In genomic region chr16:24805484-24805883, GRCh38 we compare ENCODE assay signal across 35 cellular contexts. TPM values are rescaled to one million over a fixed set of nuclear protein-coding genes. Genes with fewer than 3 reads are reported as not detected.
"Had no signal": no experiment of that assay in that cellular context is flagged by ENCODE, and none has a peak within 500 bp of the region (broad histone marks: within the 10 kb centered on the region; RNA-seq: fewer than 3 reads in every experiment).

No MANE protein-coding gene starts in this region.

- H3K9me3 Mint-ChIP-seq: activated B cell treated with CpG ODN at 0.5 μM for 24 hours; activated CD4-positive, alpha-beta memory T cell treated with anti-CD3 and anti-CD28 coated beads for 36 hours; activated CD8-positive, alpha-beta T cell treated with anti-CD3 and anti-CD28 coated beads for 36 hours; activated naive CD4-positive, alpha-beta T cell treated with anti-CD3 and anti-CD28 coated beads, Interleukin-2, amount 10 ng/mL, durations not matched to agents 7 days and 5 days; activated naive CD4-positive, alpha-beta T cell treated with anti-CD3 and anti-CD28 coated beads, Interleukin-2, amount 50 U/mL, for 72 hours; activated naive CD8-positive, alpha-beta T cell treated with anti-CD3 and anti-CD28 coated beads for 36 hours; activated T-cell treated with anti-CD3 and anti-CD28 coated beads, Interleukin-2, amount 50 U/mL, for 4 hours; activated T-helper 2 cell treated with anti-CD3 and anti-CD28 coated beads, Interferon-gamma antibody, Interleukin-2, Interleukin-4, amounts not matched to agents 10 μg/mL and 5 μg/mL and 100 μg/mL, durations not matched to agents 14 hours and 24 hours and 36 hours; T-cell; T-helper 2 cell treated with Interferon-gamma antibody and Interleukin-4, amounts not matched to agents 5 μg/mL and 100 μg/mL, for 36 hours had no signal

- H3K4me3 Mint-ChIP-seq: activated B cell treated with CpG ODN at 0.5 μM for 24 hours; activated CD4-positive, alpha-beta memory T cell treated with anti-CD3 and anti-CD28 coated beads for 36 hours; activated CD8-positive, alpha-beta T cell treated with anti-CD3 and anti-CD28 coated beads for 36 hours; activated naive CD4-positive, alpha-beta T cell treated with anti-CD3 and anti-CD28 coated beads, Interleukin-2, amount 10 ng/mL, durations not matched to agents 7 days and 5 days; activated naive CD8-positive, alpha-beta T cell treated with anti-CD3 and anti-CD28 coated beads for 36 hours; activated T-cell treated with anti-CD3 and anti-CD28 coated beads, Interleukin-2, amount 50 U/mL, for 4 hours; T-cell; T-helper 2 cell treated with Interferon-gamma antibody and Interleukin-4, amounts not matched to agents 5 μg/mL and 100 μg/mL, for 36 hours had no signal

- DNase-seq: activated B cell treated with CpG ODN at 0.5 μM for 24 hours; activated CD4-positive, alpha-beta memory T cell treated with anti-CD3 and anti-CD28 coated beads for 36 hours; activated CD4-positive, alpha-beta T cell treated with anti-CD3 and anti-CD28 coated beads for 4 hours; activated CD4-positive, alpha-beta T cell treated with anti-CD3 and anti-CD28 coated beads, Interleukin-2, amount 50 U/mL, for 1 hour; activated CD4-positive, alpha-beta T cell treated with anti-CD3 and anti-CD28 coated beads, Interleukin-2, amount 50 U/mL, for 4 hours; activated CD4-positive, CD25-positive, alpha-beta regulatory T cell treated with anti-CD3 and anti-CD28 coated beads, Interleukin-2, amount 50 U/mL, for 72 hours; activated CD8-positive, alpha-beta memory T cell treated with anti-CD3 and anti-CD28 coated beads, Interleukin-2, amount 50 U/mL, for 4 hours; activated CD8-positive, alpha-beta T cell treated with anti-CD3 and anti-CD28 coated beads for 36 hours; activated effector memory CD4-positive, alpha-beta T cell treated with Interleukin-2 at 50 U/mL for 16 hours; activated gamma-delta T cell; activated naive CD4-positive, alpha-beta T cell treated with anti-CD3 and anti-CD28 coated beads, Interleukin-2, amount 10 ng/mL, durations not matched to agents 7 days and 5 days; activated naive CD4-positive, alpha-beta T cell treated with Interleukin-2 at 50 U/mL for 16 hours; activated naive CD8-positive, alpha-beta T cell treated with anti-CD3 and anti-CD28 coated beads for 36 hours; activated T-cell treated with anti-CD3 and anti-CD28 coated beads for 4 hours; activated T-cell treated with anti-CD3 and anti-CD28 coated beads, Interleukin-2, amount 50 U/mL, for 1 hour; activated T-cell treated with anti-CD3 and anti-CD28 coated beads, Interleukin-2, amount 50 U/mL, for 4 hours; adrenal gland; amniotic stem cell; aorta; body of pancreas; brain microvascular endothelial cell; central memory CD4-positive, alpha-beta T cell; T-cell; T-helper 2 cell; T-helper 9 cell had no signal

- H3K9me3 ChIP-seq: adrenal gland, body of pancreas, breast epithelium had no signal

- H3K4me1 ChIP-seq: adrenal gland, body of pancreas, breast epithelium had no signal

- H3K27me3 ChIP-seq: adrenal gland, body of pancreas, brain microvascular endothelial cell, breast epithelium had no signal

- FAIRE-seq: astrocyte, TTC549 had no signal

- H3K27ac Mint-ChIP-seq: activated B cell treated with CpG ODN at 0.5 μM for 24 hours; activated CD8-positive, alpha-beta T cell treated with anti-CD3 and anti-CD28 coated beads for 36 hours; activated naive CD4-positive, alpha-beta T cell treated with anti-CD3 and anti-CD28 coated beads, Interleukin-2, amount 10 ng/mL, durations not matched to agents 7 days and 5 days; activated naive CD4-positive, alpha-beta T cell treated with anti-CD3 and anti-CD28 coated beads, Interleukin-2, amount 50 U/mL, for 72 hours; activated naive CD8-positive, alpha-beta T cell treated with anti-CD3 and anti-CD28 coated beads for 36 hours; activated T-helper 2 cell treated with anti-CD3 and anti-CD28 coated beads, Interferon-gamma antibody, Interleukin-2, Interleukin-4, amounts not matched to agents 10 μg/mL and 5 μg/mL and 100 μg/mL, durations not matched to agents 14 hours and 24 hours and 36 hours; T-cell; T-helper 2 cell treated with Interferon-gamma antibody and Interleukin-4, amounts not matched to agents 5 μg/mL and 100 μg/mL, for 36 hours had no signal

- H3K27me3 Mint-ChIP-seq: activated B cell treated with CpG ODN at 0.5 μM for 24 hours; activated CD4-positive, alpha-beta memory T cell treated with anti-CD3 and anti-CD28 coated beads for 36 hours; activated CD8-positive, alpha-beta T cell treated with anti-CD3 and anti-CD28 coated beads for 36 hours; activated naive CD4-positive, alpha-beta T cell treated with anti-CD3 and anti-CD28 coated beads, Interleukin-2, amount 10 ng/mL, durations not matched to agents 7 days and 5 days; activated naive CD8-positive, alpha-beta T cell treated with anti-CD3 and anti-CD28 coated beads for 36 hours; T-cell had no signal

- H3K4me3 ChIP-seq: adrenal gland, body of pancreas, breast epithelium had no signal

- H3K4me1 Mint-ChIP-seq: activated B cell treated with CpG ODN at 0.5 μM for 24 hours; activated naive CD4-positive, alpha-beta T cell treated with anti-CD3 and anti-CD28 coated beads, Interleukin-2, amount 10 ng/mL, durations not matched to agents 7 days and 5 days; activated naive CD8-positive, alpha-beta T cell treated with anti-CD3 and anti-CD28 coated beads for 36 hours; T-cell had no signal

- ATAC-seq: activated CD8-positive, alpha-beta T cell treated with anti-CD3 and anti-CD28 coated beads for 36 hours; activated naive CD4-positive, alpha-beta T cell treated with anti-CD3 and anti-CD28 coated beads, Interleukin-2, amount 50 U/mL, for 72 hours; activated T-cell treated with anti-CD3 and anti-CD28 coated beads, Interleukin-2, amount 50 U/mL, for 4 hours; body of pancreas; T-cell had no signal

- H3K27ac ChIP-seq: adrenal gland, body of pancreas, brain microvascular endothelial cell, breast epithelium, VCaP had no signal

RNA-seq across cellular contexts. Expression of gene SLC5A11, which starts 40.3 kb away (rescaled TPM):
- total RNA-seq: activated naive CD4-positive, alpha-beta T cell treated with anti-CD3 and anti-CD28 coated beads, Interleukin-2, amount 50 U/mL, for 72 hours; activated T-helper 2 cell treated with anti-CD3 and anti-CD28 coated beads, Interferon-gamma antibody, Interleukin-2, Interleukin-4, amounts not matched to agents 10 μg/mL and 5 μg/mL and 100 μg/mL, durations not matched to agents 14 hours and 24 hours and 36 hours; aorta; astrocyte; body of pancreas; cardiac septum; cerebellum; T-helper 1 cell treated with Interleukin-12 subunit alpha and Interleukin-12 subunit beta and Interleukin-4 antibody, amounts not matched to agents 30 ng/mL and 1 ng/mL, for 36 hours had no signal
